ENCODE assay signal across 1 cellular context in genomic region chr7:36896956-36897594, GRCh38.
TF ChIP-seq lines count a peak whose summit lies in the region.

No MANE protein-coding gene starts in this region.

TF ChIP-seq in GM23338, 12 proteins besides CTCF, POLR2A, EP300 and RAD21 (continued from another document):
- TF ChIP-seq, protein P1, sequence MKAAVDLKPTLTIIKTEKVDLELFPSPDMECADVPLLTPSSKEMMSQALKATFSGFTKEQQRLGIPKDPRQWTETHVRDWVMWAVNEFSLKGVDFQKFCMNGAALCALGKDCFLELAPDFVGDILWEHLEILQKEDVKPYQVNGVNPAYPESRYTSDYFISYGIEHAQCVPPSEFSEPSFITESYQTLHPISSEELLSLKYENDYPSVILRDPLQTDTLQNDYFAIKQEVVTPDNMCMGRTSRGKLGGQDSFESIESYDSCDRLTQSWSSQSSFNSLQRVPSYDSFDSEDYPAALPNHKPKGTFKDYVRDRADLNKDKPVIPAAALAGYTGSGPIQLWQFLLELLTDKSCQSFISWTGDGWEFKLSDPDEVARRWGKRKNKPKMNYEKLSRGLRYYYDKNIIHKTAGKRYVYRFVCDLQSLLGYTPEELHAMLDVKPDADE (IDR thresholded peaks at IDR 0.05), result no peak
- TF ChIP-seq ZNF331 (CRISPR knock-in tag; IDR thresholded peaks at IDR 0.05; ENCODE audit: low read depth) (no peak), ZNF462 (CRISPR knock-in tag; IDR thresholded peaks at IDR 0.05) (no peak), ZNF114 (CRISPR knock-in tag; IDR thresholded peaks at IDR 0.05) (no peak)
